Comparison of ENCODE assay signal across 1 cellular context in the genomic region with DNA sequence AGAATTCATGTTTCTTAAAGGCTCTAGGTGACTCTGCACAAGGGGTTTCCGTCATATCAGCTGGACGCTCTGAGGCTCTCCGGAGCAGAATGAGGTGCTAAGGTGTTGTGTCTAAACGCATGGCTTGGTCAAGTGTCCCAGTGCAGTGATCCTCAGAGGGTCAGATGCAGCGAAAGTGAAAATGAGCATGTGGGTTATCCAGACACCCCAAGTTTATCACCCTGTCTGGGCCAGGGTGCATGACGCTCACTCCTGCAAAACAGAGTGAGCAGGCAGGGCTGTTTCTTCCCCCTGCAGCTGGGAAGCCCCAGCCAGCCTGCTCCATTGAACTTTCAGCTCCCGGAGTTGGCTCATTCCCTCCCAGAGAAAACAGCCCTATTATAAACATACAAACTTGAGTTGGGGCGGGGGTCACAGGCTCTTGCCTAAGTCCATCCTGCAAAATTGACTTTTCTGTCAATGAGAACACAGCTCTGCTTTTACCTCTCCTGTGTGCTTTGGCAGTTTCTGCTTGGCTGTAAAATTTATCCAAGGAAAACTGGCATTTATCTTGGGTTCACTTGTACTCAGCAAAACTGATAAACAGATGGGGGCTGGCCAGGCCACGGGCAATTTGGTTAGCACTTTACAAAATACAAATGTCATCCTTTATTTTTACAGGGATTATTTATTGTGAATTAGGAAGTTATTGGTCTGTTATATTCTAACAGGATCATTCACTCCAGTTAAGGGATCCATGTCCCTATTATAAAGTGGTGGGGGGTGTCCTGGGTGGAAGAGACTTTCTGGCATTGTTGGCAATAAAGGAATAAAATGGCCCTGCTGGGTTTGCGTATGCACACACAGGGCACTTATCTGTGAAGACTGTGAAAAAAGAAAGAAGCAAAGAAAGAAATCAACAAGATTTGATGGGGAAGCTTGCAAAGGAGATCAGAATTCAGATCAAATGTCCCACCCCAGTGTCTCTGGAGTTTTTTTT.
TF ChIP-seq lines count a peak whose summit lies in the region.

No MANE protein-coding gene starts in this region.

TF ChIP-seq in HepG2, 621 proteins besides CTCF, POLR2A, EP300 and RAD21 (continued from another document and continues in another):
- TF ChIP-seq, protein P1, sequence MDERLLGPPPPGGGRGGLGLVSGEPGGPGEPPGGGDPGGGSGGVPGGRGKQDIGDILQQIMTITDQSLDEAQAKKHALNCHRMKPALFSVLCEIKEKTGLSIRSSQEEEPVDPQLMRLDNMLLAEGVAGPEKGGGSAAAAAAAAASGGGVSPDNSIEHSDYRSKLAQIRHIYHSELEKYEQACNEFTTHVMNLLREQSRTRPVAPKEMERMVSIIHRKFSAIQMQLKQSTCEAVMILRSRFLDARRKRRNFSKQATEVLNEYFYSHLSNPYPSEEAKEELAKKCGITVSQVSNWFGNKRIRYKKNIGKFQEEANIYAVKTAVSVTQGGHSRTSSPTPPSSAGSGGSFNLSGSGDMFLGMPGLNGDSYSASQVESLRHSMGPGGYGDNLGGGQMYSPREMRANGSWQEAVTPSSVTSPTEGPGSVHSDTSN (CRISPR knock-in tag; IDR thresholded peaks at IDR 0.05) = no peak
- TF ChIP-seq, protein P2, sequence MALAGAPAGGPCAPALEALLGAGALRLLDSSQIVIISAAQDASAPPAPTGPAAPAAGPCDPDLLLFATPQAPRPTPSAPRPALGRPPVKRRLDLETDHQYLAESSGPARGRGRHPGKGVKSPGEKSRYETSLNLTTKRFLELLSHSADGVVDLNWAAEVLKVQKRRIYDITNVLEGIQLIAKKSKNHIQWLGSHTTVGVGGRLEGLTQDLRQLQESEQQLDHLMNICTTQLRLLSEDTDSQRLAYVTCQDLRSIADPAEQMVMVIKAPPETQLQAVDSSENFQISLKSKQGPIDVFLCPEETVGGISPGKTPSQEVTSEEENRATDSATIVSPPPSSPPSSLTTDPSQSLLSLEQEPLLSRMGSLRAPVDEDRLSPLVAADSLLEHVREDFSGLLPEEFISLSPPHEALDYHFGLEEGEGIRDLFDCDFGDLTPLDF (CRISPR knock-in tag; IDR thresholded peaks at IDR 0.05) = peak; percentile 16; the same call in 1 of the 2 replicates
- TF ChIP-seq, protein P3, sequence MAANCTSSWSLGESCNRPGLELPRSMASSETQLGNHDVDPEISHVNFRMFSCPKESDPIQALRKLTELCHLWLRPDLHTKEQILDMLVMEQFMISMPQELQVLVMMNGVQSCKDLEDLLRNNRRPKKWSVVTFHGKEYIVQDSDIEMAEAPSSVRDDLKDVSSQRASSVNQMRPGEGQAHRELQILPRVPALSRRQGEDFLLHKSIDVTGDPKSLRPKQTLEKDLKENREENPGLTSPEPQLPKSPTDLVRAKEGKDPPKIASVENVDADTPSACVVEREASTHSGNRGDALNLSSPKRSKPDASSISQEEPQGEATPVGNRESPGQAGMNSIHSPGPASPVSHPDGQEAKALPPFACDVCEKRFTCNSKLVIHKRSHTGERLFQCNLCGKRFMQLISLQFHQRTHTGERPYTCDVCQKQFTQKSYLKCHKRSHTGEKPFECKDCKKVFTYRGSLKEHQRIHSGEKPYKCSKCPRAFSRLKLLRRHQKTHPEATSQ (CRISPR knock-in tag; IDR thresholded peaks at IDR 0.05; ENCODE audit: borderline replicate concordance) = no peak
- TF ChIP-seq NPAS2 (CRISPR knock-in tag; IDR thresholded peaks at IDR 0.05; ENCODE audit: borderline replicate concordance) (no peak), FOXA1 (IDR thresholded peaks at IDR 0.05) (no peak), FOXA1 (CRISPR knock-in tag; IDR thresholded peaks at IDR 0.05) (peak; percentile 77), ARHGAP35 (CRISPR knock-in tag; IDR thresholded peaks at IDR 0.05; ENCODE audit: borderline replicate concordance) (0 out of 2 replicates have a peak, but pooled peaks have one; percentile 6), ZNF235 (CRISPR knock-in tag; IDR thresholded peaks at IDR 0.05; ENCODE audit: borderline replicate concordance) (no peak), ZNF616 (CRISPR knock-in tag; IDR thresholded peaks at IDR 0.05; ENCODE audit: low read depth) (no peak), ZNF747 (CRISPR knock-in tag; IDR thresholded peaks at IDR 0.05; ENCODE audit: borderline replicate concordance) (0 out of 2 replicates have a peak, but pooled peaks have one; percentile 6), ZNF510 (CRISPR knock-in tag; IDR thresholded peaks at IDR 0.05; ENCODE audit: low read depth) (peak; percentile 17; the same call in 1 of the 2 replicates), ZNF878 (CRISPR knock-in tag; IDR thresholded peaks at IDR 0.05) (peak; percentile 59), CCAR2 (optimal IDR thresholded peaks at IDR 0.05; ENCODE audit: low read depth, low read length) (peak; percentile 79), ZNF841 (CRISPR knock-in tag; IDR thresholded peaks at IDR 0.05; ENCODE audit: borderline replicate concordance) (no peak), ASH2L (IDR thresholded peaks at IDR 0.05; ENCODE audit: insufficient read length, low read depth, low read length) (peak; percentile 29), TMF1 (CRISPR knock-in tag; IDR thresholded peaks at IDR 0.05; ENCODE audit: low read depth) (no peak)
- TF ChIP-seq, protein P4, sequence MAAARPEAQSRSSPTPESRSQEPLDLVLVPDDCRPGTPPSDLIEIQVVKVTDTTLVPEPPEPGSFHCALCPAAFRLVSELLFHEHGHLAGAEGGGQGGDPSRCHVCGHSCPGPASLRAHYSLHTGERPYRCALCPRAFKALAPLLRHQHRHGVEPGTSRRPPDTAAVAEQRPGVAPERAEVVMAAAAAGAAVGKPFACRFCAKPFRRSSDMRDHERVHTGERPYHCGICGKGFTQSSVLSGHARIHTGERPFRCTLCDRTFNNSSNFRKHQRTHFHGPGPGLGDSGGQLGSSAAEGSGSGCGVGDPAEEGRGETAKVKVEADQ (CRISPR knock-in tag; IDR thresholded peaks at IDR 0.05; ENCODE audit: borderline replicate concordance) = no peak
- TF ChIP-seq, protein P5, sequence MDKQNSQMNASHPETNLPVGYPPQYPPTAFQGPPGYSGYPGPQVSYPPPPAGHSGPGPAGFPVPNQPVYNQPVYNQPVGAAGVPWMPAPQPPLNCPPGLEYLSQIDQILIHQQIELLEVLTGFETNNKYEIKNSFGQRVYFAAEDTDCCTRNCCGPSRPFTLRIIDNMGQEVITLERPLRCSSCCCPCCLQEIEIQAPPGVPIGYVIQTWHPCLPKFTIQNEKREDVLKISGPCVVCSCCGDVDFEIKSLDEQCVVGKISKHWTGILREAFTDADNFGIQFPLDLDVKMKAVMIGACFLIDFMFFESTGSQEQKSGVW (CRISPR knock-in tag; IDR thresholded peaks at IDR 0.05; ENCODE audit: borderline replicate concordance) = no peak
- TF ChIP-seq, protein P6, sequence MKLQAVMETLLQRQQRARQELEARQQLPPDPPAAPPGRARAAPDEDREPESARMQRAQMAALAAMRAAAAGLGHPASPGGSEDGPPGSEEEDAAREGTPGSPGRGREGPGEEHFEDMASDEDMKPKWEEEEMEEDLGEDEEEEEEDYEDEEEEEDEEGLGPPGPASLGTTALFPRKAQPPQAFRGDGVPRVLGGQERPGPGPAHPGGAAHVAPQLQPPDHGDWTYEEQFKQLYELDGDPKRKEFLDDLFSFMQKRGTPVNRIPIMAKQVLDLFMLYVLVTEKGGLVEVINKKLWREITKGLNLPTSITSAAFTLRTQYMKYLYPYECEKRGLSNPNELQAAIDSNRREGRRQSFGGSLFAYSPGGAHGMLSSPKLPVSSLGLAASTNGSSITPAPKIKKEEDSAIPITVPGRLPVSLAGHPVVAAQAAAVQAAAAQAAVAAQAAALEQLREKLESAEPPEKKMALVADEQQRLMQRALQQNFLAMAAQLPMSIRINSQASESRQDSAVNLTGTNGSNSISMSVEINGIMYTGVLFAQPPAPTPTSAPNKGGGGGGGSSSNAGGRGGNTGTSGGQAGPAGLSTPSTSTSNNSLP (IDR thresholded peaks at IDR 0.05; ENCODE audit: low read depth, low read length) = peak; percentile 81
- TF ChIP-seq, protein P7, sequence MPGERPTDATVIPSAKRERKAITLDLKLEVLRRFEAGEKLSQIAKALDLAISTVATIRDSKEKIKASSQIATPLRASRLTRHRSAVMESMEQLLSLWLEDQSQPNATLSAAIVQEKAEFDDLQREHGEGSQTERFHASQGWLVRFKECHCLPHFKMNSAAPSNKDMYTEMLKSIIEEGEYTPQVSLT (CRISPR knock-in tag; IDR thresholded peaks at IDR 0.05; ENCODE audit: borderline replicate concordance, low read depth) = 0 out of 2 replicates have a peak, but pooled peaks have one; percentile 17
- TF ChIP-seq, protein P8, sequence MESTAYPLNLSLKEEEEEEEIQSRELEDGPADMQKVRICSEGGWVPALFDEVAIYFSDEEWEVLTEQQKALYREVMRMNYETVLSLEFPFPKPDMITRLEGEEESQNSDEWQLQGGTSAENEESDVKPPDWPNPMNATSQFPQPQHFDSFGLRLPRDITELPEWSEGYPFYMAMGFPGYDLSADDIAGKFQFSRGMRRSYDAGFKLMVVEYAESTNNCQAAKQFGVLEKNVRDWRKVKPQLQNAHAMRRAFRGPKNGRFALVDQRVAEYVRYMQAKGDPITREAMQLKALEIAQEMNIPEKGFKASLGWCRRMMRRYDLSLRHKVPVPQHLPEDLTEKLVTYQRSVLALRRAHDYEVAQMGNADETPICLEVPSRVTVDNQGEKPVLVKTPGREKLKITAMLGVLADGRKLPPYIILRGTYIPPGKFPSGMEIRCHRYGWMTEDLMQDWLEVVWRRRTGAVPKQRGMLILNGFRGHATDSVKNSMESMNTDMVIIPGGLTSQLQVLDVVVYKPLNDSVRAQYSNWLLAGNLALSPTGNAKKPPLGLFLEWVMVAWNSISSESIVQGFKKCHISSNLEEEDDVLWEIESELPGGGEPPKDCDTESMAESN (CRISPR knock-in tag; conservative IDR thresholded peaks at IDR 0.05) = 0 out of 2 replicates have a peak, but pooled peaks have one; percentile 18
- TF ChIP-seq, protein P9, sequence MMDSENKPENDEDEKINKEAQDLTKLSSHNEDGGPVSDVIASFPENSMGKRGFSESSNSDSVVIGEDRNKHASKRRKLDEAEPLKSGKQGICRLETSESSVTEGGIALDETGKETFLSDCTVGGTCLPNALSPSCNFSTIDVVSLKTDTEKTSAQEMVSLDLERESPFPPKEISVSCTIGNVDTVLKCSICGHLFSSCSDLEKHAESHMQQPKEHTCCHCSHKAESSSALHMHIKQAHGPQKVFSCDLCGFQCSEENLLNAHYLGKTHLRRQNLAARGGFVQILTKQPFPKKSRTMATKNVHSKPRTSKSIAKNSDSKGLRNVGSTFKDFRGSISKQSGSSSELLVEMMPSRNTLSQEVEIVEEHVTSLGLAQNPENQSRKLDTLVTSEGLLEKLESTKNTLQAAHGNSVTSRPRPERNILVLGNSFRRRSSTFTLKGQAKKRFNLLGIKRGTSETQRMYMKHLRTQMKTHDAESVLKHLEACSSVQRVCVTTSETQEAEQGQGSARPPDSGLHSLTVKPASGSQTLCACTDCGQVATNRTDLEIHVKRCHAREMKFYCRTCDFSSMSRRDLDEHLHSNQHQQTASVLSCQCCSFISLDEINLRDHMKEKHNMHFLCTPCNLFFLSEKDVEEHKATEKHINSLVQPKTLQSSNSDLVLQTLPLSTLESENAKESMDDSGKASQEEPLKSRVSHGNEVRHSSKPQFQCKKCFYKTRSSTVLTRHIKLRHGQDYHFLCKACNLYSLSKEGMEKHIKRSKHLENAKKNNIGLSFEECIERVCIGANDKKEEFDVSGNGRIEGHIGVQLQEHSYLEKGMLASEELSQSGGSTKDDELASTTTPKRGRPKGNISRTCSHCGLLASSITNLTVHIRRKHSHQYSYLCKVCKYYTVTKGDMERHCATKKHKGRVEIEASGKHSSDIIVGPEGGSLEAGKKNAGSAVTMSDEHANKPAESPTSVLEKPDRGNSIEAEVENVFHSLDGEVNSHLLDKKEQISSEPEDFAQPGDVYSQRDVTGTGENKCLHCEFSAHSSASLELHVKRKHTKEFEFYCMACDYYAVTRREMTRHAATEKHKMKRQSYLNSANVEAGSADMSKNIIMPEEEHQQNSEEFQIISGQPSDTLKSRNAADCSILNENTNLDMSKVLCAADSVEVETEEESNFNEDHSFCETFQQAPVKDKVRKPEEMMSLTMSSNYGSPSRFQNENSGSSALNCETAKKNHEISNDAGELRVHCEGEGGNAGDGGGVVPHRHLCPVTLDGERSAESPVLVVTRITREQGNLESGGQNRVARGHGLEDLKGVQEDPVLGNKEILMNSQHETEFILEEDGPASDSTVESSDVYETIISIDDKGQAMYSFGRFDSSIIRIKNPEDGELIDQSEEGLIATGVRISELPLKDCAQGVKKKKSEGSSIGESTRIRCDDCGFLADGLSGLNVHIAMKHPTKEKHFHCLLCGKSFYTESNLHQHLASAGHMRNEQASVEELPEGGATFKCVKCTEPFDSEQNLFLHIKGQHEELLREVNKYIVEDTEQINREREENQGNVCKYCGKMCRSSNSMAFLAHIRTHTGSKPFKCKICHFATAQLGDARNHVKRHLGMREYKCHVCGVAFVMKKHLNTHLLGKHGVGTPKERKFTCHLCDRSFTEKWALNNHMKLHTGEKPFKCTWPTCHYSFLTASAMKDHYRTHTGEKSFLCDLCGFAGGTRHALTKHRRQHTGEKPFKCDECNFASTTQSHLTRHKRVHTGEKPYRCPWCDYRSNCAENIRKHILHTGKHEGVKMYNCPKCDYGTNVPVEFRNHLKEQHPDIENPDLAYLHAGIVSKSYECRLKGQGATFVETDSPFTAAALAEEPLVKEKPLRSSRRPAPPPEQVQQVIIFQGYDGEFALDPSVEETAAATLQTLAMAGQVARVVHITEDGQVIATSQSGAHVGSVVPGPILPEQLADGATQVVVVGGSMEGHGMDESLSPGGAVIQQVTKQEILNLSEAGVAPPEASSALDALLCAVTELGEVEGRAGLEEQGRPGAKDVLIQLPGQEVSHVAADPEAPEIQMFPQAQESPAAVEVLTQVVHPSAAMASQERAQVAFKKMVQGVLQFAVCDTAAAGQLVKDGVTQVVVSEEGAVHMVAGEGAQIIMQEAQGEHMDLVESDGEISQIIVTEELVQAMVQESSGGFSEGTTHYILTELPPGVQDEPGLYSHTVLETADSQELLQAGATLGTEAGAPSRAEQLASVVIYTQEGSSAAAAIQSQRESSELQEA (CRISPR knock-in tag; IDR thresholded peaks at IDR 0.05; ENCODE audit: not compliant biosample characterization) = no peak
- TF ChIP-seq, protein P10, sequence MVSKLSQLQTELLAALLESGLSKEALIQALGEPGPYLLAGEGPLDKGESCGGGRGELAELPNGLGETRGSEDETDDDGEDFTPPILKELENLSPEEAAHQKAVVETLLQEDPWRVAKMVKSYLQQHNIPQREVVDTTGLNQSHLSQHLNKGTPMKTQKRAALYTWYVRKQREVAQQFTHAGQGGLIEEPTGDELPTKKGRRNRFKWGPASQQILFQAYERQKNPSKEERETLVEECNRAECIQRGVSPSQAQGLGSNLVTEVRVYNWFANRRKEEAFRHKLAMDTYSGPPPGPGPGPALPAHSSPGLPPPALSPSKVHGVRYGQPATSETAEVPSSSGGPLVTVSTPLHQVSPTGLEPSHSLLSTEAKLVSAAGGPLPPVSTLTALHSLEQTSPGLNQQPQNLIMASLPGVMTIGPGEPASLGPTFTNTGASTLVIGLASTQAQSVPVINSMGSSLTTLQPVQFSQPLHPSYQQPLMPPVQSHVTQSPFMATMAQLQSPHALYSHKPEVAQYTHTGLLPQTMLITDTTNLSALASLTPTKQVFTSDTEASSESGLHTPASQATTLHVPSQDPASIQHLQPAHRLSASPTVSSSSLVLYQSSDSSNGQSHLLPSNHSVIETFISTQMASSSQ (IDR thresholded peaks at IDR 0.05; ENCODE audit: low read depth) = peak; percentile 74
- TF ChIP-seq, protein P10 (CRISPR knock-in tag; IDR thresholded peaks at IDR 0.05; ENCODE audit: borderline replicate concordance) = peak; percentile 88
